Comparison of ENCODE assay signal across 8 cellular contexts in genomic region chr16:81940781-81941560, GRCh38.
DNase-seq lines count a peak whose midpoint lies in the region; ATAC-seq and TF ChIP-seq lines count a peak whose summit lies in the region.

No MANE protein-coding gene starts in this region.

- H3K4me1 Mint-ChIP-seq in endothelial cell (ENCODE audit: unreplicated experiment) (no peaks in the 10 kb centered on the region), immature natural killer cell (peaks cover 1 to 7% of the 10 kb centered on the region in 2 donors)

- in situ Hi-C loops in GM13977 (cut with MboI; ENCODE audit: low pct_unique_long_range_greater_than_20kb, low sequenced_read_pairs, unreplicated experiment) = no loop called here

- H3K9ac ChIP-seq in NT2/D1 (ENCODE audit: insufficient read length, low read depth) = no peak overlapping the region

- H3K27me3 Mint-ChIP-seq in endothelial cell (ENCODE audit: unreplicated experiment) (no peaks in the 10 kb centered on the region), immature natural killer cell (ENCODE audit: low read depth in 3 of 3) (peaks cover 0 to 5% (median 3%) of the 10 kb centered on the region in 3 donors)

- peak; percentile 62 for ATAC-seq in omental fat pad (ENCODE audit: low FRiP score)

- TF ChIP-seq CTCF in AG09309 (IDR thresholded peaks at IDR 0.05; ENCODE audit: control insufficient read depth, insufficient read depth, low read depth, low read length, missing control alignments) (peak; percentile 46), GM13977 (IDR thresholded peaks at IDR 0.05; ENCODE audit: extremely low read depth, insufficient read depth, missing control alignments) (peak; percentile 23), endothelial cell (IDR thresholded peaks at IDR 0.05; ENCODE audit: unreplicated experiment) (peak; percentile 52), omental fat pad (IDR thresholded peaks at IDR 0.05) (no peak)

- H3K4me1 ChIP-seq in NT2/D1 (ENCODE audit: insufficient read depth, insufficient read length) = peaks cover 14% of the 10 kb centered on the region

- H3K9me3 Mint-ChIP-seq in endothelial cell (ENCODE audit: unreplicated experiment) (no peaks in the 10 kb centered on the region), immature natural killer cell (no peaks in the 10 kb centered on the region)

- H3K9me3 ChIP-seq in NT2/D1 (ENCODE audit: insufficient read depth, low read length) = no peaks in the 10 kb centered on the region

- DNase-seq in AG09309 (ENCODE audit: low read depth) (peak; percentile 45), GM13977 (ENCODE audit: low spot score) (no peak), NT2/D1 (ENCODE audit: low read depth, low spot score) (peak; percentile 15), endothelial cell (ENCODE audit: low spot score) (no peak), omental fat pad (ENCODE audit: low spot score) (no peak), amygdala (lab: John Stamatoyannopoulos, UW) (no peak), immature natural killer cell (no peak)
- no peak for DNase-seq in activated CD4-positive, alpha-beta T cell treated with anti-CD3 and anti-CD28 coated beads, Interleukin-2, amount 50 U/mL, for 1 hour

- peaks cover 5% of the 10 kb centered on the region for H3K36me3 ChIP-seq in NT2/D1 (ENCODE audit: insufficient read depth, insufficient read length, low read length)

- no peaks in the 10 kb centered on the region for H3K27me3 ChIP-seq in NT2/D1 (ENCODE audit: insufficient read depth, insufficient read length)

- H3K36me3 Mint-ChIP-seq in endothelial cell (ENCODE audit: low read depth, unreplicated experiment) (peaks cover 12% of the 10 kb centered on the region), immature natural killer cell (peaks cover 11 to 68% (median 59%) of the 10 kb centered on the region in 3 donors)

- H3K4me3 ChIP-seq in AG09309 (ENCODE audit: control insufficient read depth, low read depth, low read length) (no peak overlapping the region), NT2/D1 (ENCODE audit: insufficient read length, low read depth) (no peak overlapping the region)

- H3K27ac Mint-ChIP-seq in endothelial cell (ENCODE audit: unreplicated experiment) = no peak overlapping the region
- H3K27ac Mint-ChIP-seq in immature natural killer cell = peak overlapping the region in 3 of 6 donors; percentile 0 to 60 (median 1)

- H3K4me3 Mint-ChIP-seq in endothelial cell (ENCODE audit: unreplicated experiment) = no peak overlapping the region
- no peak overlapping the region for H3K4me3 Mint-ChIP-seq in immature natural killer cell

Comparison
In these comparisons a context has a peak if more than half of its experiments do, and no peak if none do; other contexts are left out.
1. DNase-seq: peak in AG09309 (single experiment) and NT2/D1 (single experiment); none in GM13977 (single experiment), endothelial cell (single experiment), omental fat pad (single experiment), amygdala (0 of 56), immature natural killer cell (0 of 3) and activated CD4-positive, alpha-beta T cell treated with anti-CD3 and anti-CD28 coated beads, Interleukin-2, amount 50 U/mL, for 1 hour (single experiment).
2. CTCF ChIP-seq: peak in AG09309 (single experiment), GM13977 (single experiment) and endothelial cell (single experiment); none in omental fat pad (0 of 3).